Comparison of ENCODE assay signal across 1 cellular context in the genomic region with DNA sequence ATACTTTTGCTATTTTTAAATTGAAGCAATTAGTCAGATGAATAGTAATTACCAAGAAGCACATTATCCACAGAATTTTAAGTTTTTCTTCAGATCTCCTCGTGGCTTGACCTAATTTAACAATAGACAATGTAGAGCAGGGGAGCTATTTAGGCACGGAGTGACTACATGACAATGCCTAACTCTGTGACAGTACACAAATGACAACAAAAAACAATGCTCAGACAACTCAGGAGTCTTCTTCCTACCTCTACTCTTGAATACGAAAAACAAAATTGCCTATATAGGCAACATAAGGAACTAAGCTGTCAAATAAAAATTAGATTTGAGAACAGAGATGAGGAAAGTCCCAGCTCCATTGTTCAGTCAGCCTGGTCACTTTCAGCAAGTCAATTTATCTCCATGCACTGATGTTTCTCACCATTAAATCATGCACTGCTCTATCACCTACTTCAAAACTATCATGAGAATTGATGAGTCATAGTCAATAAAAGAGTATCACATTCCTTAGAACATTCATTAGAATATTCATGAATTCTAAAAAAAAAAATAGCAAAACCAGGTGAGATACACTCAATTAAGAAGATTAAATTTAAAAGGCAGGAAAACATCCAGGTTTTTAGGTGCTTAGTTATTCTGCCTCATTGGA. TPM values are rescaled to one million over a fixed set of nuclear protein-coding genes. Genes with fewer than 3 reads are reported as not detected.
"Had no signal": no experiment of that assay in that cellular context is flagged by ENCODE, and none has a peak within 500 bp of the region (broad histone marks: within the 10 kb centered on the region; RNA-seq: fewer than 3 reads in every experiment).

No MANE protein-coding gene starts in this region.

RNA-seq across cellular contexts. Expression of gene CTSV, which starts 38.7 kb away (rescaled TPM):
- total RNA-seq: aorta had no signal
